Comparison of ENCODE assay signal across 7 cellular contexts in genomic region chr10:124377101-124377500, GRCh38.
"Had no signal": no experiment of that assay in that cellular context is flagged by ENCODE, and none has a peak within 500 bp of the region (broad histone marks: within the 10 kb centered on the region; RNA-seq: fewer than 3 reads in every experiment).

No MANE protein-coding gene starts in this region.

- H3K4me2 ChIP-seq: GM23338 had no signal

- H3K4me1 ChIP-seq: HAP-1 had no signal

- H2AFZ ChIP-seq: GM23338 had no signal

- H3K9me3 ChIP-seq: HAP-1 had no signal

- H3K36me3 ChIP-seq: HAP-1 had no signal

- H3K4me3 ChIP-seq: GM23338, HAP-1, K562 had no signal

- DNase-seq: HFFc6, IMR-90, KG1 had no signal

- ATAC-seq: GM23338, HCT116, K562 had no signal
